In the genomic region with DNA sequence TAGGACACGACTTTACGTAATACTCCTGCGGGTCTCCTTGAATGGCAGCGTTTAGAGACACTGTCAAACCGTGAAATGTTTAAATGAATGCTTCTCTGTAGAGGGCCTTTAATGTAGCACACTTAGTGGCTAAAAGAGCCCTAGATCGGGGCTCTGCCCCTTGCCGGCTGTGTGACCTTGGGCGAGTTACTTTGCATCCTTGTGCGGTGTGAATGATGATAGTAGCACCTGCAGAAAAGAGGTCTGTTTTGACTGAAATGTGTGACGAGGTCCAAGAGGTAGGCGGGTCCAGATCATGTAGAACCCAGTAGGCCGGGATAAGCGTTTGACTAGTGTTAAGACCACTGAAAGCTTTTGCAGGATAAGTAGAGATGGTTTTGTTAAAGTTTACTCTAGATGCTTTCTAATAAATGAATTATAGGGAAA, we compare ENCODE assay signal across 1 cellular context.
TF ChIP-seq lines count a peak whose summit lies in the region.

No MANE protein-coding gene starts in this region.

TF ChIP-seq in HepG2, 621 proteins besides CTCF, POLR2A, EP300 and RAD21:
- TF ChIP-seq ISX (CRISPR knock-in tag; conservative IDR thresholded peaks at IDR 0.05) (no peak), ZNF235 (CRISPR knock-in tag; IDR thresholded peaks at IDR 0.05; ENCODE audit: borderline replicate concordance) (0 out of 2 replicates have a peak, but pooled peaks have one; percentile 5), KDM5A (IDR thresholded peaks at IDR 0.05; ENCODE audit: borderline replicate concordance, low read length) (peak; percentile 40; the same call in 1 of the 2 replicates), ZNF761 (CRISPR knock-in tag; conservative IDR thresholded peaks at IDR 0.05) (0 out of 2 replicates have a peak, but pooled peaks have one; percentile 11), CEBPG (CRISPR knock-in tag; IDR thresholded peaks at IDR 0.05) (0 out of 2 replicates have a peak, but pooled peaks have one; percentile 20), SMYD3 (CRISPR knock-in tag; IDR thresholded peaks at IDR 0.05) (peak; percentile 0; the same call in 1 of the 2 replicates), BRF2 (CRISPR knock-in tag; IDR thresholded peaks at IDR 0.05) (0 out of 2 replicates have a peak, but pooled peaks have one; percentile 43), ZNF614 (CRISPR knock-in tag; IDR thresholded peaks at IDR 0.05; ENCODE audit: borderline replicate concordance) (no peak), ZNF569 (CRISPR knock-in tag; IDR thresholded peaks at IDR 0.05; ENCODE audit: borderline replicate concordance) (0 out of 2 replicates have a peak, but pooled peaks have one; percentile 12), CREB1 (IDR thresholded peaks at IDR 0.05) (peak; percentile 41; the same call in 1 of the 2 replicates), CREB1 (CRISPR knock-in tag; IDR thresholded peaks at IDR 0.05) (no peak)
